In the genomic region with DNA sequence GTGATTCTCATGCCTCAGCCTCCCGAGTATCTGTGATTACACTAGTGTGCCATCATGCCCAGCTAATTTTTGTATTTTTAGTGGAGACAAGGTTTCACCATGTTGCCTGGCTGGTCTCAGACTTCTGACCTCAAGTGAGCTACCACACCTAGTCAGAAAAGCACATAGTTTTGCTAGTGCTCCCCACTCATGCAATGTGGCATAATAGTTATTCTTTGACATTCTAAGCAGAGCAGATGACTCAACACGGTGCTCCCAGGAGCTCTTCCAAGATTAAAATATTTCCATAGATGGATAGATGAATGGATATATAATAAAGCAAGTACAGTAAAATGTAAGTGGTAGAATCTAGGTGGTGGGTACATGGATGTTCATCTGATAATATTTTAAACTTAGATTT, we compare ENCODE assay signal across 14 cellular contexts. TPM values are rescaled to one million over a fixed set of nuclear protein-coding genes. Genes with fewer than 3 reads are reported as not detected.
DNase-seq lines count a peak whose midpoint lies in the region; FAIRE-seq and TF ChIP-seq lines count a peak whose summit lies in the region.
"Had no signal": no experiment of that assay in that cellular context is flagged by ENCODE, and none has a peak within 500 bp of the region (broad histone marks: within the 10 kb centered on the region; RNA-seq: fewer than 3 reads in every experiment).

No MANE protein-coding gene starts in this region.

- no peaks in the 10 kb centered on the region for H3K79me2 ChIP-seq in fibroblast of lung (ENCODE audit: control insufficient read depth, insufficient read depth, low read length)

- H3K27ac ChIP-seq in fibroblast of lung (ENCODE audit: insufficient read depth, low read length) (no peak overlapping the region), kidney (ENCODE audit: low read depth in 2 of 2, low read length in 2 of 2) (no peak overlapping the region)
- H3K27ac ChIP-seq: SJSA1 had no signal

- intact Hi-C loops in kidney (cut with DNase I): no loop called here

- H2AFZ ChIP-seq in fibroblast of lung (ENCODE audit: low read length): no peak overlapping the region

- no peaks in the 10 kb centered on the region for H4K20me1 ChIP-seq in fibroblast of lung (ENCODE audit: control insufficient read depth, extremely low read depth, insufficient read depth, low read length)

- DNase-seq in GM03348 (ENCODE audit: low spot score): peak; percentile 24
- peak; percentile 68 for DNase-seq in amniotic epithelial cell (ENCODE audit: low read depth)
- peak; percentile 36 to 57 for DNase-seq in fibroblast of lung (ENCODE audit: low read depth in 2 of 2)
- DNase-seq in stromal cell of bone marrow (ENCODE audit: low read depth): peak; percentile 18
- no peak for DNase-seq in kidney
- DNase-seq in H4 (ENCODE audit: low spot score): no peak
- no peak for DNase-seq in NCI-H1092 treated with DMSO at 0.1 percent for 48 hours (lab: John Stamatoyannopoulos, UW)
- DNase-seq: CD8-positive, alpha-beta memory T cell; H7; NCI-H146; NCI-H2081 treated with DMSO at 0.1 percent for 48 hours; NCI-H345; PC-3 had no signal

- no peaks in the 10 kb centered on the region for H3K27me3 ChIP-seq in fibroblast of lung (ENCODE audit: control insufficient read depth, insufficient read depth, low read length)
- H3K27me3 ChIP-seq: SJSA1 had no signal

- H3K4me2 ChIP-seq in fibroblast of lung (ENCODE audit: extremely low read depth, insufficient read depth, low read length): no peak overlapping the region

- H3K4me3 ChIP-seq in fibroblast of lung (replicated peaks in 1 of 4; ENCODE audit: control extremely low read depth in 1 of 4, insufficient read depth in 1 of 4, low read depth in 3 of 4, low read length in 4 of 4): no peak overlapping the region
- no peak overlapping the region for H3K4me3 ChIP-seq in kidney (ENCODE audit: low read length in 2 of 2)
- H3K4me3 ChIP-seq: SJSA1 had no signal

- H3K9ac ChIP-seq in fibroblast of lung (ENCODE audit: insufficient read depth, low read length): no peak overlapping the region
- no peak overlapping the region for H3K9ac ChIP-seq in kidney (ENCODE audit: low read length in 2 of 2)

- H3K4me1 ChIP-seq in fibroblast of lung (ENCODE audit: control insufficient read depth, extremely low read depth, insufficient read depth, low read length) (no peaks in the 10 kb centered on the region), kidney (ENCODE audit: control insufficient read depth in 1 of 2, insufficient read depth in 1 of 2, low read depth in 1 of 2, low read length in 2 of 2) (peaks cover 0 to 2% of the 10 kb centered on the region in 2 donors)

- TF ChIP-seq CTCF in fibroblast of lung (conservative IDR thresholded peaks at IDR 0.05 in 1 of 2, IDR thresholded peaks at IDR 0.05 in 1 of 2; ENCODE audit: low read depth in 1 of 2, low read length in 2 of 2) (no peak), kidney (IDR thresholded peaks at IDR 0.05; ENCODE audit: borderline replicate concordance, extremely low read depth, insufficient read depth) (no peak)

- H3K9me3 ChIP-seq in fibroblast of lung (ENCODE audit: control insufficient read depth, insufficient read depth, low read depth, low read length): no peaks in the 10 kb centered on the region
- H3K9me3 ChIP-seq in kidney (ENCODE audit: control insufficient read depth in 1 of 2, low read length in 2 of 2): no peaks in the 10 kb centered on the region
- H3K9me3 ChIP-seq: SJSA1 had no signal

- no peaks in the 10 kb centered on the region for H3K36me3 ChIP-seq in fibroblast of lung (ENCODE audit: control insufficient read depth, insufficient read depth, low read length)
- H3K36me3 ChIP-seq in kidney (ENCODE audit: control insufficient read depth in 1 of 2, insufficient read depth in 2 of 2, low read length in 2 of 2): no peaks in the 10 kb centered on the region
- H3K36me3 ChIP-seq: SJSA1 had no signal

- no peak for FAIRE-seq in kidney (lab: Jason Lieb, UNC)

RNA-seq across cellular contexts. Expression of gene GK5, which starts 53.1 kb away (rescaled TPM):
- total RNA-seq in fibroblast of lung (6.2 and 8.8 TPM in 2 replicates), kidney (21.7 TPM)
- polyA plus RNA-seq in fibroblast of lung (7.2 and 12.7 TPM in 2 replicates), kidney (ENCODE audit: insufficient read depth, low read depth, low replicate concordance) (4.0 TPM)
- 5.0 and 7.9 TPM in 2 replicates for polyA plus RNA-seq in fibroblast of lung (2012)
- polyA minus RNA-seq in fibroblast of lung (ENCODE audit: low replicate concordance): 2.7 and 4.5 TPM in 2 replicates
- total RNA-seq in H4 (2014; rRNA removed; shearing (Covaris generic)): 8.8 and 14.9 TPM in 2 replicates

Comparison
In these comparisons a context has a peak if more than half of its experiments do, and no peak if none do; other contexts are left out.
1. DNase-seq: peak in GM03348 (single experiment), amniotic epithelial cell (single experiment), fibroblast of lung (2 of 2) and stromal cell of bone marrow (single experiment); none in kidney (single experiment), H4 (single experiment) and NCI-H1092 treated with DMSO at 0.1 percent for 48 hours (single experiment).